In genomic region chr5:94618493-94619328, GRCh38 we compare ENCODE assay signal across 8 cellular contexts. TPM values are rescaled to one million over a fixed set of nuclear protein-coding genes. Genes with fewer than 3 reads are reported as not detected.
DNase-seq lines count a peak whose midpoint lies in the region; ATAC-seq and TF ChIP-seq lines count a peak whose summit lies in the region.

A gene with protein sequence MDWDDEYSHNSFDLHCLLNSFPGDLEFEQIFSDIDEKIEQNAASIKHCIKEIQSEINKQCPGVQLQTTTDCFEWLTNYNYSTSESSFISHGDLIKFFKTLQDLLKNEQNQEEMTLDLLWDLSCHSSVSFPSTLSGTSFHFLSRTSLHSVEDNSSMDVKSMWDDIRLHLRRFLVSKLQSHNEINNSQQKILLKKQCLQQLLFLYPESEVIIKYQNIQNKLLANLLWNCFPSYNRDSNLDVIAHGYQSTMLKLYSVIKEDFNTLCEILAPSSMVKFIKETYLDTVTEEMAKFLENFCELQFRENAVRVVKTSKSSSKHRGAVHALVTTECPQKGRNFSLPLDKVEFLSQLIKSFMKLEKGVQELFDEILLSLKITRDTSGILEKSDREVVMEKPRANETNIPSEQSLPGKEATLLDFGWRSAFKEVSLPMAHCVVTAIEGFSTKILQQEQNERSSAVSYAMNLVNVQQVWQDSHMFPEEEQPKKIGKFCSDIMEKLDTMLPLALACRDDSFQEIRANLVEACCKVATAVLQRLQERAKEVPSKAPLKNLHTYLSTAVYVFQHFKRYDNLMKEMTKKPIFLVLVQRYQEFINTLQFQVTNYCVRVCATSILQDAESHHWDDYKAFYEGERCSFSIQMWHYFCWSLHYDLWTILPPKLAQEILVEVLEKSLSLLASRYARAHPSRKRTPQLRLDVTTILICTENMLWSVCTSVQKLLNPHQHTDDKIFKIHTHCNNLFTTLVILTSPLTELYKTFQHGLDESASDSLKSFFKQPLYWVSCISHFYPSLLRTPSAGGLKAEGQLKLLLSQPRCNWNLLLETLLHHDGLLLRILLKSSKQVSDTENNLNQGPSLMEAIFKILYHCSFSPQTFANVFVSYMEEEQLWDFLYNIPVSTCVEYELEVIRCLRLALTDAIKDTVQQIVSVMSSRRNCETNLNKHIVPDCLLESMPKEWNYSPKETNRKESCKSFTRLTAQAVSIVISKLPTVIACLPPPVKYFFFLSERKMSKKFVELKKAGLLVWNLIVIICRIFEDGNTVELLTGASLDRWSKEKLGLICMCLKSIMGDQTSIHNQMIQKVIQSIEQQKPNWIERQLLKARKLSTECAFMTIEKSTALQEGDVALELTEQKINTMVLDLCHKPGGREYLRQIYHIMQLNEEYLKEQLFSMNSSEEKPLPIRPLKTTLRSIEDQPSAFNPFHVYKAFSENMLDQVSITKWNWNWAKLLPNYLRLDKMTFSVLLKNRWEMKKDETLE (N-terminal part only) (minus strand): TSS chr5:94618604. CDS start chr5:94537126, 81,478 bp downstream.
TSS of gene SLF1 (plus strand) at chr5:94618669. CDS start at chr5:94628811, 10,142 bp downstream.

- H3K4me2 ChIP-seq in OCI-LY7 (ENCODE audit: low read length): peak within 1 kb of the TSS; percentile 96

- ATAC-seq in GM21526 (IDR thresholded peaks at IDR 0.05; ENCODE audit: low FRiP score, unreplicated experiment): peak; percentile 96

- H3K9ac ChIP-seq in mucosa of rectum (ENCODE audit: low read depth in 1 of 2, low read length in 2 of 2): peak within 1 kb of the TSS; percentile 68 to 76

- POLR2A ChIA-PET in OCI-LY7 (lab: Charles Lee): interaction anchor here (0.7 to 1.5 kb wide), 5 partner anchors 8 to 22 kb away, joined by 3 to 6 read pairs (median 4); no protein-coding TSS in a partner anchor

- TF ChIP-seq CTCF in OCI-LY7 (conservative IDR thresholded peaks at IDR 0.05; ENCODE audit: low read length): no peak

- CTCF ChIA-PET in OCI-LY7 (lab: Charles Lee; ENCODE audit: unreplicated experiment): no interaction called here

- peaks cover 21% of the 10 kb centered on the region; the same call in 1 of the 2 replicates for H4K20me1 ChIP-seq in OCI-LY7 (ENCODE audit: insufficient read depth, low read length)

- H3K9me2 ChIP-seq in OCI-LY7 (ENCODE audit: insufficient read depth, low read length): no peaks in the 10 kb centered on the region

- intact Hi-C loops in OCI-LY7 (cut with micrococcal nuclease; ENCODE audit: unreplicated experiment): loop anchor here (5.0 kb wide), 2 partner anchors 84 to 174 kb away; no protein-coding TSS in a partner anchor

- DNase-seq in DMS 273 treated with DMSO at 0.1 percent for 48 hours (lab: John Stamatoyannopoulos, UW) (peak; percentile 81), HuH-7 (ENCODE audit: low spot score) (peak; percentile 80), OCI-LY7 (ENCODE audit: low spot score) (peak; percentile 89), activated T-cell treated with anti-CD3 and anti-CD28 coated beads for 48 hours (ENCODE audit: low read depth) (peak; percentile 82), erythroblast (lab: John Stamatoyannopoulos, UW) (peak; percentile 89 to 90)
- DNase-seq in stimulated activated CD8-positive, alpha-beta memory T cell treated with anti-CD3 and anti-CD28 coated beads, Interleukin-4, amount 100 ng/mL, for 4 hours (ENCODE audit: low read depth in 2 of 2, low spot score in 1 of 2): peak; percentile 68 to 70

- no peaks in the 10 kb centered on the region for H3K27me3 ChIP-seq in mucosa of rectum (ENCODE audit: control insufficient read depth in 2 of 2, insufficient read depth in 2 of 2, low read length in 2 of 2)

- H3K36me3 ChIP-seq in OCI-LY7 (ENCODE audit: insufficient read depth, low read length): no peaks in the 10 kb centered on the region
- H3K36me3 ChIP-seq in mucosa of rectum (ENCODE audit: control insufficient read depth in 2 of 2, insufficient read depth in 2 of 2, low read length in 2 of 2): no peaks in the 10 kb centered on the region

- peak within 1 kb of the TSS; percentile 97 for H2AFZ ChIP-seq in OCI-LY7 (ENCODE audit: low read length)

- peak within 1 kb of the TSS; percentile 62 for H3K27ac ChIP-seq in OCI-LY7 (ENCODE audit: low read depth, low read length, poor library complexity, severe bottlenecking)
- peak within 1 kb of the TSS; percentile 87 to 94 for H3K27ac ChIP-seq in mucosa of rectum (ENCODE audit: low read depth in 2 of 2, low read length in 2 of 2)

- H3K9me3 ChIP-seq in OCI-LY7 (ENCODE audit: low read length): no peaks in the 10 kb centered on the region
- no peaks in the 10 kb centered on the region for H3K9me3 ChIP-seq in mucosa of rectum (ENCODE audit: control insufficient read depth in 2 of 2, low read length in 2 of 2)

- H3K4me1 ChIP-seq in OCI-LY7 (ENCODE audit: insufficient read depth, low read length, poor library complexity, severe bottlenecking) (peaks cover 51% of the 10 kb centered on the region), mucosa of rectum (ENCODE audit: control insufficient read depth in 2 of 2, insufficient read depth in 2 of 2, low read length in 2 of 2) (peaks cover 9 to 10% of the 10 kb centered on the region in 2 donors)

- BruUV-seq in OCI-LY7 (replicated peaks; lab: Mats Ljungman, UMichigan): no TSS peak

- peak; percentile 65 for TF ChIP-seq POLR2A in erythroblast (IDR thresholded peaks at IDR 0.05; ENCODE audit: low read length)

- peaks cover 55% of the 10 kb centered on the region for H3K79me2 ChIP-seq in OCI-LY7 (ENCODE audit: insufficient read depth, low read depth, low read length)

- peak within 1 kb of the TSS; percentile 91 for H3K4me3 ChIP-seq in OCI-LY7 (ENCODE audit: low read depth, low read length, poor library complexity, severe bottlenecking)
- H3K4me3 ChIP-seq in mucosa of rectum (ENCODE audit: low read length in 2 of 2): peak within 1 kb of the TSS; percentile 81 to 97

RNA-seq across cellular contexts. Expression of the first gene that starts in this region (rescaled TPM):
- total RNA-seq in OCI-LY7 (2014; rRNA removed; shearing (Covaris generic)): 0.28 and 0.32 TPM in 2 replicates
- 0.09 and 0.19 TPM in 2 replicates for total RNA-seq in OCI-LY7 (2022)

RNA-seq across cellular contexts. Expression of gene SLF1, which starts in this region (rescaled TPM):
- 20.9 and 51.3 TPM in 2 replicates for total RNA-seq in OCI-LY7 (2014; rRNA removed; shearing (Covaris generic))
- total RNA-seq in OCI-LY7 (2022): 16.0 and 18.8 TPM in 2 replicates

Comparison
In these comparisons a context has a peak if more than half of its experiments do, and no peak if none do; other contexts are left out.
1. Peak in every context shown above with its lines: DNase-seq, ATAC-seq, H3K4me3 ChIP-seq and H3K27ac ChIP-seq.